In the genomic region with DNA sequence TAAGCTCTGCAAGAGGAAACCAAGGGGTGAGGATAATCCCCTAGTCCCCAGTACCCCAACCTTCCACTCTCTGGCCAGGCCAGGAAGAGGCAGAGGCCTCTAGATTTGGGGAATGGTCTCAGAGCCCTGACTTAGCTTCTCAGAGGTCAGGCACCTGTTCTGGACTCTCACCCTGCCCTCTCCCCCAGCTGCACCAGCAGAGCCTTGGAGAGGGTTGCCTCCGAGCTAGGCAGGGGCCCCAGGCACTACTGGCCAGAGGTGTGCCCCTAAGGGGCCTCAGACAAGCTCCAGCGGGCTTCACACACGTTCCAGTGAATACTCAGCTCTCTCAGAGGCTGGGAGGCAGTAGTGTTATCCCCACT, we compare ENCODE assay signal across 1 cellular context.
TF ChIP-seq lines count a peak whose summit lies in the region.

No MANE protein-coding gene starts in this region.

TF ChIP-seq in K562, 482 proteins besides CTCF, POLR2A, EP300 and RAD21:
- TF ChIP-seq ZNF740 (CRISPR knock-in tag; IDR thresholded peaks at IDR 0.05) (no peak), ZNF740 (tag; IDR thresholded peaks at IDR 0.05) (no peak), ZBTB11 (CRISPR knock-in tag; IDR thresholded peaks at IDR 0.05) (no peak), NR0B1 (IDR thresholded peaks at IDR 0.05; ENCODE audit: partially characterized antibody) (no peak), ATF4 (CRISPR knock-in tag; IDR thresholded peaks at IDR 0.05) (no peak), PREB (CRISPR knock-in tag; IDR thresholded peaks at IDR 0.05) (no peak), HMG20A (CRISPR knock-in tag; conservative IDR thresholded peaks at IDR 0.05) (no peak), DMBX1 (CRISPR knock-in tag; IDR thresholded peaks at IDR 0.05; ENCODE audit: borderline replicate concordance) (no peak), SAFB (IDR thresholded peaks at IDR 0.05; ENCODE audit: borderline replicate concordance, low read depth, low read length) (no peak), JUNB (CRISPR knock-in tag; conservative IDR thresholded peaks at IDR 0.05) (no peak), MBD1 (CRISPR knock-in tag; IDR thresholded peaks at IDR 0.05) (no peak), PTRF (tag; IDR thresholded peaks at IDR 0.05) (no peak)
